8 cellular contexts compared by ENCODE assay signal in genomic region chr9:98807070-98807810, GRCh38. TPM values are rescaled to one million over a fixed set of nuclear protein-coding genes. Genes with fewer than 3 reads are reported as not detected.
DNase-seq lines count a peak whose midpoint lies in the region; ATAC-seq and TF ChIP-seq lines count a peak whose summit lies in the region.

Gene GALNT12, plus strand, starts transcription at chr9:98807670. Its CDS starts 29 bp downstream, at chr9:98807699.

- peaks cover 41% of the 10 kb centered on the region for H3K27me3 Mint-ChIP-seq in brain

- TF ChIP-seq CTCF in brain (conservative IDR thresholded peaks at IDR 0.05) (no peak), kidney epithelial cell (IDR thresholded peaks at IDR 0.05; ENCODE audit: insufficient read depth, low read length, poor library complexity, severe bottlenecking) (no peak)

- peak within 1 kb of the TSS; percentile 84 to 89 (median 85) for H3K4me3 Mint-ChIP-seq in brain

- peaks cover 4% of the 10 kb centered on the region for H3K27me3 ChIP-seq in kidney epithelial cell (ENCODE audit: control insufficient read depth, insufficient read depth, low read length)

- no peaks in the 10 kb centered on the region for H3K36me3 ChIP-seq in kidney epithelial cell (ENCODE audit: control insufficient read depth, insufficient read depth, low read length)

- H3K9me3 Mint-ChIP-seq in brain: peaks cover 0 to 4% (median 3%) of the 10 kb centered on the region in 5 experiments

- peak within 1 kb of the TSS; percentile 55 for H3K4me3 ChIP-seq in kidney epithelial cell (ENCODE audit: low read depth, low read length)

- H3K4me1 Mint-ChIP-seq in brain: peaks cover 44% of the 10 kb centered on the region

- DNase-seq in GM03348 (ENCODE audit: low spot score) (peak; percentile 77), T-helper 1 cell (peak in 4 of 5 donors; percentile 19 to 45 (median 35)), kidney epithelial cell (ENCODE audit: low read depth) (no peak), SIG-M5 (lab: John Stamatoyannopoulos, UW) (no peak), GF-D8 (lab: John Stamatoyannopoulos, UW) (no peak)
- DNase-seq in stimulated activated CD4-positive, alpha-beta T cell treated with anti-CD3 and anti-CD28 coated beads, Interleukin-2, amount 100 ng/mL, for 4 hours (ENCODE audit: low read depth): peak; percentile 24

- peak within 1 kb of the TSS; percentile 22 to 86 (median 58) for H3K27ac Mint-ChIP-seq in brain

- peak; percentile 63 for ATAC-seq in HG03064 (IDR thresholded peaks at IDR 0.05; ENCODE audit: low read depth, unreplicated experiment)

- H3K36me3 Mint-ChIP-seq in brain: no peaks in the 10 kb centered on the region

RNA-seq across cellular contexts. Expression of gene GALNT12, which starts in this region (rescaled TPM):
- polyA plus RNA-seq in brain (ENCODE audit: insufficient read depth, low read depth, low replicate concordance): 1.9 TPM
- total RNA-seq in kidney epithelial cell: 10.2 and 11.5 TPM in 2 replicates

Comparison
In these comparisons a context has a peak if more than half of its experiments do, and no peak if none do; other contexts are left out.
1. DNase-seq: peak in GM03348 (single experiment), T-helper 1 cell (4 of 5) and stimulated activated CD4-positive, alpha-beta T cell treated with anti-CD3 and anti-CD28 coated beads, Interleukin-2, amount 100 ng/mL, for 4 hours (single experiment); none in kidney epithelial cell (single experiment), SIG-M5 (single experiment) and GF-D8 (single experiment).